In genomic region chr5:37738057-37738691, GRCh38 we compare ENCODE assay signal across 8 cellular contexts.
DNase-seq lines count a peak whose midpoint lies in the region; ATAC-seq lines count a peak whose summit lies in the region.

No MANE protein-coding gene starts in this region.

- H3K4me2 ChIP-seq in BLaER1, result peak overlapping the region; percentile 73

- no peaks in the 10 kb centered on the region for H3K36me3 Mint-ChIP-seq in effector memory CD8-positive, alpha-beta T cell (ENCODE audit: insufficient read depth)

- ATAC-seq in GM19023 (IDR thresholded peaks at IDR 0.05; ENCODE audit: unreplicated experiment) (peak; percentile 91), HG03139 (IDR thresholded peaks at IDR 0.05; ENCODE audit: unreplicated experiment) (peak; percentile 61)
- ATAC-seq in effector memory CD8-positive, alpha-beta T cell (replicated peaks), result peak; percentile 92

- H3K27ac Mint-ChIP-seq in effector memory CD8-positive, alpha-beta T cell, result peak overlapping the region in 1 of 2 donors; percentile 2

- DNase-seq in NOMO-1 (lab: John Stamatoyannopoulos, UW; ENCODE audit: unreplicated experiment in 2 of 2) (peak; percentile 84 to 97), skeletal muscle cell (ENCODE audit: low read depth) (peak; percentile 69), hypothalamus (lab: John Stamatoyannopoulos, UW) (no peak), iPS-NIHi7 (ENCODE audit: extremely low spot score) (no peak)
- DNase-seq in effector memory CD8-positive, alpha-beta T cell, result peak; percentile 24 to 46 (median 33)

- peak overlapping the region in 1 of 2 donors; percentile 10 for H3K4me3 Mint-ChIP-seq in effector memory CD8-positive, alpha-beta T cell

- peaks cover 20% of the 10 kb centered on the region for H3K36me3 ChIP-seq in BLaER1

- H3K9me3 ChIP-seq in BLaER1, result peaks cover 19% of the 10 kb centered on the region

- peaks cover 9 to 12% of the 10 kb centered on the region in 2 donors for H3K4me1 Mint-ChIP-seq in effector memory CD8-positive, alpha-beta T cell (ENCODE audit: low read depth in 2 of 2)

- peaks cover 51% of the 10 kb centered on the region for H3K4me1 ChIP-seq in BLaER1

- H3K9me3 Mint-ChIP-seq in effector memory CD8-positive, alpha-beta T cell, result no peaks in the 10 kb centered on the region

- H3K9ac ChIP-seq in BLaER1, result peak overlapping the region; percentile 8; the same call in 1 of the 2 replicates

- H4K20me1 ChIP-seq in BLaER1, result no peaks in the 10 kb centered on the region; the same call in 1 of the 2 replicates

- no peaks in the 10 kb centered on the region for H3K27me3 Mint-ChIP-seq in effector memory CD8-positive, alpha-beta T cell

- H3K27me3 ChIP-seq in BLaER1, result no peaks in the 10 kb centered on the region

- H3K27ac ChIP-seq in BLaER1, result peak overlapping the region; percentile 19; the same call in 1 of the 2 replicates

- H3K4me3 ChIP-seq in BLaER1, result no peak overlapping the region; the same call in 1 of the 2 replicates
- no peak overlapping the region for H3K4me3 ChIP-seq in skeletal muscle cell (ENCODE audit: low read depth, low read length)

Comparison
In these comparisons a context has a peak if more than half of its experiments do, and no peak if none do; other contexts are left out.
1. DNase-seq: peak in NOMO-1 (2 of 2), effector memory CD8-positive, alpha-beta T cell (3 of 3) and skeletal muscle cell (single experiment); none in hypothalamus (0 of 51) and iPS-NIHi7 (single experiment).
2. Peak in every context shown above with its lines, with median percentiles within 50 percentile points of each other: ATAC-seq.